In genomic region chr3:30477149-30477921, GRCh38 we compare ENCODE assay signal across 28 cellular contexts.
DNase-seq lines count a peak whose midpoint lies in the region; ATAC-seq, FAIRE-seq and TF ChIP-seq lines count a peak whose summit lies in the region.
"Had no signal": no experiment of that assay in that cellular context is flagged by ENCODE, and none has a peak within 500 bp of the region (broad histone marks: within the 10 kb centered on the region; RNA-seq: fewer than 3 reads in every experiment).

No MANE protein-coding gene starts in this region.

- 64% methylated on average over 5 of the region's 5 CpGs for WGBS in A549 (ENCODE audit: missing lambda C conversion rate)

- H3K27ac ChIP-seq in A549 (peak overlapping the region; percentile 81 to 88), GM23338 (ENCODE audit: low read depth) (no peak overlapping the region), Karpas-422 (ENCODE audit: low read length) (no peak overlapping the region)
- H3K27ac ChIP-seq: ascending aorta had no signal

- no peak overlapping the region for H3K9ac ChIP-seq in Karpas-422 (ENCODE audit: low read length)

- no peak for TF ChIP-seq EP300 in A549 (IDR thresholded peaks at IDR 0.05)

- H3K4me1 ChIP-seq in A549: peaks cover 28% of the 10 kb centered on the region
- H3K4me1 ChIP-seq in GM23338 (ENCODE audit: insufficient read depth): no peaks in the 10 kb centered on the region
- H3K4me1 ChIP-seq in Karpas-422 (ENCODE audit: low read length): no peaks in the 10 kb centered on the region

- H3K4me1 Mint-ChIP-seq in GM23338: no peaks in the 10 kb centered on the region
- peaks cover 77% of the 10 kb centered on the region for H3K4me1 Mint-ChIP-seq in activated B cell treated with CpG ODN at 0.5 μM for 24 hours
- peaks cover 39% of the 10 kb centered on the region for H3K4me1 Mint-ChIP-seq in memory B cell

- ATAC-seq in A549 (peak; percentile 25 to 62; a peak in 2 of 6 replicates), GM23338 (no peak), activated B cell treated with CpG ODN at 0.5 μM for 24 hours (ENCODE audit: low read depth) (no peak), memory B cell (ENCODE audit: low read depth) (no peak), HG02798 (IDR thresholded peaks at IDR 0.05; ENCODE audit: poor library complexity, unreplicated experiment) (no peak)
- ATAC-seq: natural killer cell had no signal

- H3K4me3 Mint-ChIP-seq in GM23338 (no peak overlapping the region), activated B cell treated with CpG ODN at 0.5 μM for 24 hours (peak overlapping the region; percentile 58), memory B cell (peak overlapping the region; percentile 35)
- H3K4me3 Mint-ChIP-seq: activated naive CD8-positive, alpha-beta T cell; endodermal cell; mesothelial cell of epicardium; natural killer cell had no signal

- CTCF ChIA-PET in A549 (lab: Yijun Ruan, JAX): interaction anchor here (0.6 to 2.1 kb wide), 4 partner anchors 10 to 216 kb away, joined by 3 to 9 read pairs (median 4); partner anchors contain the start of gene TGFBR2
- CTCF ChIA-PET in activated B cell treated with CpG ODN at 0.5 μM for 24 hours (lab: Charles Lee): interaction anchor here (1.2 to 1.7 kb wide), 4 partner anchors 26 to 279 kb away, joined by 4 to 5 read pairs (median 4); no protein-coding TSS in a partner anchor

- H2AFZ ChIP-seq in GM23338 (0 out of 2 replicates have a peak overlapping the region, but pooled peaks have one; percentile 28), Karpas-422 (ENCODE audit: low read length) (no peak overlapping the region)

- 0 out of 2 replicates have a peak, but pooled peaks cover 7% of the 10 kb centered on the region for H3K9me2 ChIP-seq in GM23338 (ENCODE audit: insufficient read depth)
- no peaks in the 10 kb centered on the region for H3K9me2 ChIP-seq in Karpas-422 (replicated peaks; ENCODE audit: insufficient read depth, low read length)

- H3K79me2 ChIP-seq in GM23338 (replicated peaks; ENCODE audit: insufficient read depth): no peaks in the 10 kb centered on the region
- H3K79me2 ChIP-seq in Karpas-422 (ENCODE audit: low read length): no peaks in the 10 kb centered on the region

- intact Hi-C loops in activated B cell treated with CpG ODN at 0.5 μM for 24 hours (cut with micrococcal nuclease): loop anchor here (10.0 kb wide), 1 partner anchor 1057 kb away; the partner anchor contains the start of gene STT3B

- H3K4me3 ChIP-seq in A549: no peak overlapping the region
- no peak overlapping the region for H3K4me3 ChIP-seq in GM23338
- no peak overlapping the region for H3K4me3 ChIP-seq in Karpas-422 (ENCODE audit: low read length)
- H3K4me3 ChIP-seq: ascending aorta, esophagus squamous epithelium, Peyer's patch had no signal

- no peaks in the 10 kb centered on the region for H4K20me1 ChIP-seq in GM23338 (replicated peaks; ENCODE audit: insufficient read depth)
- H4K20me1 ChIP-seq in Karpas-422 (ENCODE audit: insufficient read depth, low read depth, low read length): no peaks in the 10 kb centered on the region

- H3K27ac Mint-ChIP-seq in GM23338 (no peak overlapping the region), activated B cell treated with CpG ODN at 0.5 μM for 24 hours (peak overlapping the region; percentile 87), memory B cell (peak overlapping the region; percentile 42)
- H3K27ac Mint-ChIP-seq: activated naive CD8-positive, alpha-beta T cell; endodermal cell; mesothelial cell of epicardium; natural killer cell had no signal

- H3K27me3 Mint-ChIP-seq in GM23338 (ENCODE audit: insufficient read depth, low read depth, poor library complexity) (no peaks in the 10 kb centered on the region), activated B cell treated with CpG ODN at 0.5 μM for 24 hours (no peaks in the 10 kb centered on the region), memory B cell (no peaks in the 10 kb centered on the region)
- H3K27me3 Mint-ChIP-seq: activated naive CD8-positive, alpha-beta T cell had no signal

- TF ChIP-seq RAD21 in A549 (conservative IDR thresholded peaks at IDR 0.05 in 1 of 2, IDR thresholded peaks at IDR 0.05 in 1 of 2): no peak

- H3K9me3 Mint-ChIP-seq in GM23338: peaks cover 14% of the 10 kb centered on the region
- H3K9me3 Mint-ChIP-seq in activated B cell treated with CpG ODN at 0.5 μM for 24 hours: peaks cover 5% of the 10 kb centered on the region
- H3K9me3 Mint-ChIP-seq in memory B cell: no peaks in the 10 kb centered on the region
- H3K9me3 Mint-ChIP-seq: natural killer cell had no signal

- peak overlapping the region; percentile 69 for H3K4me2 ChIP-seq in A549
- no peak overlapping the region for H3K4me2 ChIP-seq in GM23338
- H3K4me2 ChIP-seq in Karpas-422 (ENCODE audit: low read depth, low read length, poor library complexity, severe bottlenecking): no peak overlapping the region

- TF ChIP-seq CTCF in A549 (IDR thresholded peaks at IDR 0.05) (no peak), GM23338 (conservative IDR thresholded peaks at IDR 0.05; ENCODE audit: low read depth in 2 of 2) (no peak), activated B cell treated with CpG ODN at 0.5 μM for 24 hours (IDR thresholded peaks at IDR 0.05) (no peak)

- no peaks in the 10 kb centered on the region; the same call in 1 of the 2 replicates for H3K36me3 ChIP-seq in GM23338 (ENCODE audit: insufficient read depth)
- no peaks in the 10 kb centered on the region for H3K36me3 ChIP-seq in Karpas-422 (ENCODE audit: insufficient read depth, low read length)
- H3K36me3 ChIP-seq: ascending aorta, esophagus squamous epithelium, Peyer's patch had no signal

- FAIRE-seq in A549 (lab: Jason Lieb, UNC): no peak
- FAIRE-seq: frontal cortex had no signal

- H3K36me3 Mint-ChIP-seq in GM23338 (ENCODE audit: low read depth) (peaks cover 15% of the 10 kb centered on the region), activated B cell treated with CpG ODN at 0.5 μM for 24 hours (ENCODE audit: low read depth) (peaks cover 2% of the 10 kb centered on the region), memory B cell (no peaks in the 10 kb centered on the region)
- H3K36me3 Mint-ChIP-seq: natural killer cell had no signal

- TF ChIP-seq POLR2A in A549 (IDR thresholded peaks at IDR 0.05; ENCODE audit: low read length): no peak

- peaks cover 20% of the 10 kb centered on the region; the same call in 2 of the 3 replicates for H3K9me3 ChIP-seq in A549
- H3K9me3 ChIP-seq in Karpas-422 (ENCODE audit: low read length): no peaks in the 10 kb centered on the region; the same call in none of the 2 replicates
- H3K9me3 ChIP-seq: ascending aorta, esophagus squamous epithelium, Peyer's patch had no signal

- H3F3A ChIP-seq in GM23338 (replicated peaks; ENCODE audit: low read depth): no peaks in the 10 kb centered on the region

- no peaks in the 10 kb centered on the region for H3K27me3 ChIP-seq in GM23338 (ENCODE audit: insufficient read depth)
- no peaks in the 10 kb centered on the region for H3K27me3 ChIP-seq in Karpas-422 (ENCODE audit: low read length)
- H3K27me3 ChIP-seq: ascending aorta, Peyer's patch had no signal

- POLR2A ChIA-PET in A549 (lab: Yijun Ruan, JAX): interaction anchor here (0.9 kb wide), 1 partner anchor 34 kb away, joined by 5 read pairs; no protein-coding TSS in a partner anchor
- POLR2A ChIA-PET in activated B cell treated with CpG ODN at 0.5 μM for 24 hours (lab: Charles Lee): interaction anchor here (0.6 to 2.1 kb wide), 13 partner anchors 9 to 216 kb away, joined by 3 to 8 read pairs (median 4); partner anchors contain the start of gene TGFBR2

- DNase-seq in A549 (ENCODE audit: low read depth in 1 of 2, low spot score in 1 of 2) (no peak), GM23338 (ENCODE audit: low spot score) (no peak), activated B cell treated with CpG ODN at 0.5 μM for 24 hours (no peak), memory B cell (ENCODE audit: low spot score in 2 of 2) (no peak), HCEC 1CT (no peak), NCI-H446 treated with DMSO at 0.1 percent for 48 hours (lab: John Stamatoyannopoulos, UW) (no peak), Karpas-422 (no peak)
- DNase-seq: activated CD4-positive, alpha-beta T cell treated with anti-CD3 and anti-CD28 coated beads, Interleukin-2, amount 50 U/mL, for 4 hours; activated CD8-positive, alpha-beta memory T cell treated with anti-CD3 and anti-CD28 coated beads, Interleukin-2, amount 50 U/mL, for 4 hours; C1 segment of cervical spinal cord; caudate nucleus; cortex of kidney; DMS79 treated with DMSO at 0.1 percent for 48 hours; endodermal cell; esophagus squamous epithelium; GF-D8; hippocampal formation; natural killer cell; NCI-H1092 treated with DMSO at 0.1 percent for 48 hours; NCI-H1930; NCI-H526; NK-92 treated with Interleukin-12 subunit alpha and Interleukin-12 subunit beta, amount 100 ng/mL, for 24 hours; Peyer's patch had no signal

TF ChIP-seq in A549, 52 proteins besides CTCF, POLR2A, EP300 and RAD21 (continues in another document):
- TF ChIP-seq ZSCAN20 (CRISPR knock-in tag; IDR thresholded peaks at IDR 0.05): no peak
- TF ChIP-seq SREBF2 (IDR thresholded peaks at IDR 0.05): no peak
- no peak for TF ChIP-seq USF2 (IDR thresholded peaks at IDR 0.05)
- TF ChIP-seq ZC3H11A (IDR thresholded peaks at IDR 0.05): no peak
- TF ChIP-seq MAZ (IDR thresholded peaks at IDR 0.05; ENCODE audit: borderline replicate concordance, low read depth, low read length): no peak
- TF ChIP-seq ZNF302 (CRISPR knock-in tag; IDR thresholded peaks at IDR 0.05): no peak

Comparison
In these comparisons a context has a peak if more than half of its experiments do, and no peak if none do; other contexts are left out.
1. ATAC-seq: peak in A549 (2 of 2); none in GM23338 (single experiment), activated B cell treated with CpG ODN at 0.5 μM for 24 hours (single experiment), memory B cell (single experiment) and HG02798 (single experiment).
2. H3K27ac ChIP-seq: peak in A549 (2 of 2); none in GM23338 (single experiment) and Karpas-422 (single experiment).